1 cellular context compared by ENCODE assay signal in the genomic region with DNA sequence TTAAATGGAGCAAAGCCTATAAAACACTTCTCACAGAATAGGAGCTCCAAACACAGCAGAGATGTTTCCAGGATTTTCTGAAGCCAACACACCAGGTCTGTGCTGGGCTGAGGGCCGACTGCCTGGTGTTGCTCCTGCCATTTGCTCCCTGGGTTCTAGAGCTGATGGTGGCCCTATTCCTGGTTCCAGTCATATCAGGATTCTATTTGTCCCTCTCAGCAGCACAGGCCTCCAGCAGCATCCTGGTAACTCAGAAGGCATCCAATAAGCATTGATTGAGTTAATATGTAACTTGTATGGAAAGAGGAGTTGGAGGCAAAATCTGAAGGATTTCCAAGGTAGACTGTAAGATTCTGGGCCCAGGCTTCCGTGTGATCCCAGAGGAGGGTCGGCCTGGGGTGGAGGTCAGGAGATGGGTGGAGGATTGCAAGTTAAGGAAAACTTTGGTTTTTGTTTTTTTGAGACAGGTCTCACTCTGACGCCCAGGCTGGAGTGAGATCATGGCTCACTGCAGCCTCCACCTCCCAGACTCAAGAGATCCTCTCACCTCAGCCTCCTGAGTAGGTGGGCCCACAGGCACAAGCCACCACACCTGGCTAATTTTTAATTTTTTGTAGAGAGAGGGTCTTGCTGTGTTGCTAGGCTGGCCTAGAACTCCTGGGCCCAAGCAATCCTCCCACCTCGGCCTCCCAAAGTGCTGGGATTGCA.
A peak's percentile ranks its signal among the peaks of the same experiment; 100 is the strongest.
TF ChIP-seq lines count a peak whose summit lies in the region.

No MANE protein-coding gene starts in this region.

TF ChIP-seq in HepG2, 621 proteins besides CTCF, POLR2A, EP300 and RAD21 (continues in another document):
- no peak for TF ChIP-seq ZNF598 (CRISPR knock-in tag; IDR thresholded peaks at IDR 0.05; ENCODE audit: borderline replicate concordance)
- TF ChIP-seq, protein P1, sequence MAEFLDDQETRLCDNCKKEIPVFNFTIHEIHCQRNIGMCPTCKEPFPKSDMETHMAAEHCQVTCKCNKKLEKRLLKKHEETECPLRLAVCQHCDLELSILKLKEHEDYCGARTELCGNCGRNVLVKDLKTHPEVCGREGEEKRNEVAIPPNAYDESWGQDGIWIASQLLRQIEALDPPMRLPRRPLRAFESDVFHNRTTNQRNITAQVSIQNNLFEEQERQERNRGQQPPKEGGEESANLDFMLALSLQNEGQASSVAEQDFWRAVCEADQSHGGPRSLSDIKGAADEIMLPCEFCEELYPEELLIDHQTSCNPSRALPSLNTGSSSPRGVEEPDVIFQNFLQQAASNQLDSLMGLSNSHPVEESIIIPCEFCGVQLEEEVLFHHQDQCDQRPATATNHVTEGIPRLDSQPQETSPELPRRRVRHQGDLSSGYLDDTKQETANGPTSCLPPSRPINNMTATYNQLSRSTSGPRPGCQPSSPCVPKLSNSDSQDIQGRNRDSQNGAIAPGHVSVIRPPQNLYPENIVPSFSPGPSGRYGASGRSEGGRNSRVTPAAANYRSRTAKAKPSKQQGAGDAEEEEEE (CRISPR knock-in tag; IDR thresholded peaks at IDR 0.05; ENCODE audit: borderline replicate concordance) = no peak
- TF ChIP-seq ZNF124 (CRISPR knock-in tag; IDR thresholded peaks at IDR 0.05) = no peak
- no peak for TF ChIP-seq CBX1 (IDR thresholded peaks at IDR 0.05; ENCODE audit: low read depth)
- no peak for TF ChIP-seq ATF1 (CRISPR knock-in tag; IDR thresholded peaks at IDR 0.05)
- no peak for TF ChIP-seq RBM22 (optimal IDR thresholded peaks at IDR 0.05; ENCODE audit: low read length)
- TF ChIP-seq ZNF253 (CRISPR knock-in tag; IDR thresholded peaks at IDR 0.05; ENCODE audit: borderline replicate concordance) = no peak
- TF ChIP-seq, protein P2, sequence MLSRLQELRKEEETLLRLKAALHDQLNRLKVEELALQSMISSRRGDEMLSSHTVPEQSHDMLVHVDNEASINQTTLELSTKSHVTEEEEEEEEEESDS (CRISPR knock-in tag; IDR thresholded peaks at IDR 0.05; ENCODE audit: borderline replicate concordance) = no peak
- no peak for TF ChIP-seq KLF13 (CRISPR knock-in tag; IDR thresholded peaks at IDR 0.05)
- TF ChIP-seq FOSL2 (CRISPR knock-in tag; IDR thresholded peaks at IDR 0.05) = no peak
- TF ChIP-seq ZNF292 (CRISPR knock-in tag; IDR thresholded peaks at IDR 0.05; ENCODE audit: borderline replicate concordance, low read depth) = 0 out of 2 replicates have a peak, but pooled peaks have one; percentile 6
- TF ChIP-seq CEBPG (CRISPR knock-in tag; IDR thresholded peaks at IDR 0.05) = no peak
- TF ChIP-seq ZMAT3 (CRISPR knock-in tag; conservative IDR thresholded peaks at IDR 0.05) = no peak
- TF ChIP-seq, protein P3, sequence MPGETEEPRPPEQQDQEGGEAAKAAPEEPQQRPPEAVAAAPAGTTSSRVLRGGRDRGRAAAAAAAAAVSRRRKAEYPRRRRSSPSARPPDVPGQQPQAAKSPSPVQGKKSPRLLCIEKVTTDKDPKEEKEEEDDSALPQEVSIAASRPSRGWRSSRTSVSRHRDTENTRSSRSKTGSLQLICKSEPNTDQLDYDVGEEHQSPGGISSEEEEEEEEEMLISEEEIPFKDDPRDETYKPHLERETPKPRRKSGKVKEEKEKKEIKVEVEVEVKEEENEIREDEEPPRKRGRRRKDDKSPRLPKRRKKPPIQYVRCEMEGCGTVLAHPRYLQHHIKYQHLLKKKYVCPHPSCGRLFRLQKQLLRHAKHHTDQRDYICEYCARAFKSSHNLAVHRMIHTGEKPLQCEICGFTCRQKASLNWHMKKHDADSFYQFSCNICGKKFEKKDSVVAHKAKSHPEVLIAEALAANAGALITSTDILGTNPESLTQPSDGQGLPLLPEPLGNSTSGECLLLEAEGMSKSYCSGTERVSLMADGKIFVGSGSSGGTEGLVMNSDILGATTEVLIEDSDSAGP (CRISPR knock-in tag; IDR thresholded peaks at IDR 0.05; ENCODE audit: borderline replicate concordance) = no peak; the same call in 1 of the 2 replicates
- TF ChIP-seq PTBP1 (IDR thresholded peaks at IDR 0.05; ENCODE audit: low read depth, low read length, poor library complexity, severe bottlenecking) = no peak
- TF ChIP-seq CREB1 (IDR thresholded peaks at IDR 0.05) = no peak
- TF ChIP-seq CREB1 (CRISPR knock-in tag; IDR thresholded peaks at IDR 0.05) = no peak
- TF ChIP-seq, protein P4, sequence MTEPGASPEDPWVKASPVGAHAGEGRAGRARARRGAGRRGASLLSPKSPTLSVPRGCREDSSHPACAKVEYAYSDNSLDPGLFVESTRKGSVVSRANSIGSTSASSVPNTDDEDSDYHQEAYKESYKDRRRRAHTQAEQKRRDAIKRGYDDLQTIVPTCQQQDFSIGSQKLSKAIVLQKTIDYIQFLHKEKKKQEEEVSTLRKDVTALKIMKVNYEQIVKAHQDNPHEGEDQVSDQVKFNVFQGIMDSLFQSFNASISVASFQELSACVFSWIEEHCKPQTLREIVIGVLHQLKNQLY (CRISPR knock-in tag; IDR thresholded peaks at IDR 0.05) = no peak
- TF ChIP-seq SIX1 (CRISPR knock-in tag; IDR thresholded peaks at IDR 0.05; ENCODE audit: borderline replicate concordance) = no peak
- no peak for TF ChIP-seq ZC3H4 (CRISPR knock-in tag; IDR thresholded peaks at IDR 0.05; ENCODE audit: borderline replicate concordance)
- no peak for TF ChIP-seq SIX4 (CRISPR knock-in tag; IDR thresholded peaks at IDR 0.05)
- TF ChIP-seq, protein P5, sequence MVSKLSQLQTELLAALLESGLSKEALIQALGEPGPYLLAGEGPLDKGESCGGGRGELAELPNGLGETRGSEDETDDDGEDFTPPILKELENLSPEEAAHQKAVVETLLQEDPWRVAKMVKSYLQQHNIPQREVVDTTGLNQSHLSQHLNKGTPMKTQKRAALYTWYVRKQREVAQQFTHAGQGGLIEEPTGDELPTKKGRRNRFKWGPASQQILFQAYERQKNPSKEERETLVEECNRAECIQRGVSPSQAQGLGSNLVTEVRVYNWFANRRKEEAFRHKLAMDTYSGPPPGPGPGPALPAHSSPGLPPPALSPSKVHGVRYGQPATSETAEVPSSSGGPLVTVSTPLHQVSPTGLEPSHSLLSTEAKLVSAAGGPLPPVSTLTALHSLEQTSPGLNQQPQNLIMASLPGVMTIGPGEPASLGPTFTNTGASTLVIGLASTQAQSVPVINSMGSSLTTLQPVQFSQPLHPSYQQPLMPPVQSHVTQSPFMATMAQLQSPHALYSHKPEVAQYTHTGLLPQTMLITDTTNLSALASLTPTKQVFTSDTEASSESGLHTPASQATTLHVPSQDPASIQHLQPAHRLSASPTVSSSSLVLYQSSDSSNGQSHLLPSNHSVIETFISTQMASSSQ (IDR thresholded peaks at IDR 0.05; ENCODE audit: low read depth) = peak; percentile 62; the same call in 1 of the 2 replicates
- TF ChIP-seq, protein P5 (CRISPR knock-in tag; IDR thresholded peaks at IDR 0.05; ENCODE audit: borderline replicate concordance) = peak; percentile 17; the same call in 1 of the 2 replicates
- TF ChIP-seq ZNF891 (CRISPR knock-in tag; IDR thresholded peaks at IDR 0.05) = 0 out of 2 replicates have a peak, but pooled peaks have one; percentile 14
- TF ChIP-seq, protein P6, sequence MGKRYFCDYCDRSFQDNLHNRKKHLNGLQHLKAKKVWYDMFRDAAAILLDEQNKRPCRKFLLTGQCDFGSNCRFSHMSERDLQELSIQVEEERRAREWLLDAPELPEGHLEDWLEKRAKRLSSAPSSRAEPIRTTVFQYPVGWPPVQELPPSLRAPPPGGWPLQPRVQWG (CRISPR knock-in tag; IDR thresholded peaks at IDR 0.05; ENCODE audit: borderline replicate concordance, low read depth) = no peak
- TF ChIP-seq, protein P7, sequence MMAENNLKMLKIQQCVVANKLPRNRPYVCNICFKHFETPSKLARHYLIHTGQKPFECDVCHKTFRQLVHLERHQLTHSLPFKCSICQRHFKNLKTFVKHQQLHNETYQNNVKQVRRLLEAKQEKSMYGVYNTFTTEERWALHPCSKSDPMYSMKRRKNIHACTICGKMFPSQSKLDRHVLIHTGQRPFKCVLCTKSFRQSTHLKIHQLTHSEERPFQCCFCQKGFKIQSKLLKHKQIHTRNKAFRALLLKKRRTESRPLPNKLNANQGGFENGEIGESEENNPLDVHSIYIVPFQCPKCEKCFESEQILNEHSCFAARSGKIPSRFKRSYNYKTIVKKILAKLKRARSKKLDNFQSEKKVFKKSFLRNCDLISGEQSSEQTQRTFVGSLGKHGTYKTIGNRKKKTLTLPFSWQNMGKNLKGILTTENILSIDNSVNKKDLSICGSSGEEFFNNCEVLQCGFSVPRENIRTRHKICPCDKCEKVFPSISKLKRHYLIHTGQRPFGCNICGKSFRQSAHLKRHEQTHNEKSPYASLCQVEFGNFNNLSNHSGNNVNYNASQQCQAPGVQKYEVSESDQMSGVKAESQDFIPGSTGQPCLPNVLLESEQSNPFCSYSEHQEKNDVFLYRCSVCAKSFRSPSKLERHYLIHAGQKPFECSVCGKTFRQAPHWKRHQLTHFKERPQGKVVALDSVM (CRISPR knock-in tag; IDR thresholded peaks at IDR 0.05) = peak; percentile 98
- no peak for TF ChIP-seq JARID2 (CRISPR knock-in tag; IDR thresholded peaks at IDR 0.05; ENCODE audit: insufficient replicate concordance)
- TF ChIP-seq, protein P8, sequence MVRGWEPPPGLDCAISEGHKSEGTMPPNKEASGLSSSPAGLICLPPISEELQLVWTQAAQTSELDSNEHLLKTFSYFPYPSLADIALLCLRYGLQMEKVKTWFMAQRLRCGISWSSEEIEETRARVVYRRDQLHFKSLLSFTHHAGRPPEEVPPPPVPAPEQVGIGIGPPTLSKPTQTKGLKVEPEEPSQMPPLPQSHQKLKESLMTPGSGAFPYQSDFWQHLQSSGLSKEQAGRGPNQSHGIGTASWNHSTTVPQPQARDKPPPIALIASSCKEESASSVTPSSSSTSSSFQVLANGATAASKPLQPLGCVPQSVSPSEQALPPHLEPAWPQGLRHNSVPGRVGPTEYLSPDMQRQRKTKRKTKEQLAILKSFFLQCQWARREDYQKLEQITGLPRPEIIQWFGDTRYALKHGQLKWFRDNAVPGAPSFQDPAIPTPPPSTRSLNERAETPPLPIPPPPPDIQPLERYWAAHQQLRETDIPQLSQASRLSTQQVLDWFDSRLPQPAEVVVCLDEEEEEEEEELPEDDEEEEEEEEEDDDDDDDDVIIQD (CRISPR knock-in tag; IDR thresholded peaks at IDR 0.05; ENCODE audit: low read depth) = 0 out of 2 replicates have a peak, but pooled peaks have one; percentile 10
- TF ChIP-seq, protein P9, sequence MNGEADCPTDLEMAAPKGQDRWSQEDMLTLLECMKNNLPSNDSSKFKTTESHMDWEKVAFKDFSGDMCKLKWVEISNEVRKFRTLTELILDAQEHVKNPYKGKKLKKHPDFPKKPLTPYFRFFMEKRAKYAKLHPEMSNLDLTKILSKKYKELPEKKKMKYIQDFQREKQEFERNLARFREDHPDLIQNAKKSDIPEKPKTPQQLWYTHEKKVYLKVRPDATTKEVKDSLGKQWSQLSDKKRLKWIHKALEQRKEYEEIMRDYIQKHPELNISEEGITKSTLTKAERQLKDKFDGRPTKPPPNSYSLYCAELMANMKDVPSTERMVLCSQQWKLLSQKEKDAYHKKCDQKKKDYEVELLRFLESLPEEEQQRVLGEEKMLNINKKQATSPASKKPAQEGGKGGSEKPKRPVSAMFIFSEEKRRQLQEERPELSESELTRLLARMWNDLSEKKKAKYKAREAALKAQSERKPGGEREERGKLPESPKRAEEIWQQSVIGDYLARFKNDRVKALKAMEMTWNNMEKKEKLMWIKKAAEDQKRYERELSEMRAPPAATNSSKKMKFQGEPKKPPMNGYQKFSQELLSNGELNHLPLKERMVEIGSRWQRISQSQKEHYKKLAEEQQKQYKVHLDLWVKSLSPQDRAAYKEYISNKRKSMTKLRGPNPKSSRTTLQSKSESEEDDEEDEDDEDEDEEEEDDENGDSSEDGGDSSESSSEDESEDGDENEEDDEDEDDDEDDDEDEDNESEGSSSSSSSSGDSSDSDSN (CRISPR knock-in tag; IDR thresholded peaks at IDR 0.05) = no peak
- TF ChIP-seq NFYB (CRISPR knock-in tag; IDR thresholded peaks at IDR 0.05) = peak; percentile 34; the same call in 1 of the 2 replicates
- TF ChIP-seq, protein P10, sequence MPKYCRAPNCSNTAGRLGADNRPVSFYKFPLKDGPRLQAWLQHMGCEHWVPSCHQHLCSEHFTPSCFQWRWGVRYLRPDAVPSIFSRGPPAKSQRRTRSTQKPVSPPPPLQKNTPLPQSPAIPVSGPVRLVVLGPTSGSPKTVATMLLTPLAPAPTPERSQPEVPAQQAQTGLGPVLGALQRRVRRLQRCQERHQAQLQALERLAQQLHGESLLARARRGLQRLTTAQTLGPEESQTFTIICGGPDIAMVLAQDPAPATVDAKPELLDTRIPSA (CRISPR knock-in tag; IDR thresholded peaks at IDR 0.05; ENCODE audit: borderline replicate concordance) = no peak
- 0 out of 2 replicates have a peak, but pooled peaks have one; percentile 35 for TF ChIP-seq ZNF879 (CRISPR knock-in tag; IDR thresholded peaks at IDR 0.05)
- no peak for TF ChIP-seq ZEB1 (IDR thresholded peaks at IDR 0.05; ENCODE audit: insufficient replicate concordance, low read depth)
- TF ChIP-seq KDM1A (CRISPR knock-in tag; IDR thresholded peaks at IDR 0.05) = no peak
- TF ChIP-seq ZFX (CRISPR knock-in tag; IDR thresholded peaks at IDR 0.05; ENCODE audit: low read depth) = no peak
- TF ChIP-seq, protein P11, sequence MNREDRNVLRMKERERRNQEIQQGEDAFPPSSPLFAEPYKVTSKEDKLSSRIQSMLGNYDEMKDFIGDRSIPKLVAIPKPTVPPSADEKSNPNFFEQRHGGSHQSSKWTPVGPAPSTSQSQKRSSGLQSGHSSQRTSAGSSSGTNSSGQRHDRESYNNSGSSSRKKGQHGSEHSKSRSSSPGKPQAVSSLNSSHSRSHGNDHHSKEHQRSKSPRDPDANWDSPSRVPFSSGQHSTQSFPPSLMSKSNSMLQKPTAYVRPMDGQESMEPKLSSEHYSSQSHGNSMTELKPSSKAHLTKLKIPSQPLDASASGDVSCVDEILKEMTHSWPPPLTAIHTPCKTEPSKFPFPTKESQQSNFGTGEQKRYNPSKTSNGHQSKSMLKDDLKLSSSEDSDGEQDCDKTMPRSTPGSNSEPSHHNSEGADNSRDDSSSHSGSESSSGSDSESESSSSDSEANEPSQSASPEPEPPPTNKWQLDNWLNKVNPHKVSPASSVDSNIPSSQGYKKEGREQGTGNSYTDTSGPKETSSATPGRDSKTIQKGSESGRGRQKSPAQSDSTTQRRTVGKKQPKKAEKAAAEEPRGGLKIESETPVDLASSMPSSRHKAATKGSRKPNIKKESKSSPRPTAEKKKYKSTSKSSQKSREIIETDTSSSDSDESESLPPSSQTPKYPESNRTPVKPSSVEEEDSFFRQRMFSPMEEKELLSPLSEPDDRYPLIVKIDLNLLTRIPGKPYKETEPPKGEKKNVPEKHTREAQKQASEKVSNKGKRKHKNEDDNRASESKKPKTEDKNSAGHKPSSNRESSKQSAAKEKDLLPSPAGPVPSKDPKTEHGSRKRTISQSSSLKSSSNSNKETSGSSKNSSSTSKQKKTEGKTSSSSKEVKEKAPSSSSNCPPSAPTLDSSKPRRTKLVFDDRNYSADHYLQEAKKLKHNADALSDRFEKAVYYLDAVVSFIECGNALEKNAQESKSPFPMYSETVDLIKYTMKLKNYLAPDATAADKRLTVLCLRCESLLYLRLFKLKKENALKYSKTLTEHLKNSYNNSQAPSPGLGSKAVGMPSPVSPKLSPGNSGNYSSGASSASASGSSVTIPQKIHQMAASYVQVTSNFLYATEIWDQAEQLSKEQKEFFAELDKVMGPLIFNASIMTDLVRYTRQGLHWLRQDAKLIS (CRISPR knock-in tag; IDR thresholded peaks at IDR 0.05) = no peak
